9 cellular contexts compared by ENCODE assay signal in genomic region chr4:4430492-4431195, GRCh38. TPM values are rescaled to one million over a fixed set of nuclear protein-coding genes. Genes with fewer than 3 reads are reported as not detected.
A peak's percentile ranks its signal among the peaks of the same experiment; 100 is the strongest.
DNase-seq lines count a peak whose midpoint lies in the region; ATAC-seq and TF ChIP-seq lines count a peak whose summit lies in the region.
"Had no signal": no experiment of that assay in that cellular context is flagged by ENCODE, and none has a peak within 500 bp of the region (broad histone marks: within the 10 kb centered on the region; RNA-seq: fewer than 3 reads in every experiment).

No MANE protein-coding gene starts in this region.

- H3K79me2 ChIP-seq in SK-N-SH (ENCODE audit: insufficient read depth), result no peaks in the 10 kb centered on the region

- no peaks in the 10 kb centered on the region for H3K9me3 ChIP-seq in SK-N-SH
- H3K9me3 ChIP-seq: vagina had no signal

- H3F3A ChIP-seq in SK-N-SH (replicated peaks; ENCODE audit: insufficient read depth), result peaks cover 4% of the 10 kb centered on the region

- CTCF ChIA-PET in SK-N-SH (lab: Yijun Ruan, JAX), result interaction anchor here (0.6 to 4.6 kb wide), 24 partner anchors 10 to 1953 kb away, joined by 3 to 23 read pairs (median 4); partner anchors contain the start of gene NSG1

- H3K4me1 ChIP-seq in SK-N-SH (ENCODE audit: control insufficient read depth in 1 of 2, insufficient read depth in 2 of 2, low read depth in 1 of 2, low read length in 1 of 2), result peaks cover 0 to 3% of the 10 kb centered on the region in 2 experiments; a peak in 1 of 4 replicates
- H3K4me1 ChIP-seq: vagina had no signal

- H3K9ac ChIP-seq in SK-N-SH, result no peak overlapping the region

- TF ChIP-seq EP300 in SK-N-SH (IDR thresholded peaks at IDR 0.05; ENCODE audit: borderline replicate concordance in 1 of 2, low read depth in 1 of 2, low read length in 1 of 2), result no peak

- TF ChIP-seq RAD21 in SK-N-SH (IDR thresholded peaks at IDR 0.05; ENCODE audit: low read length), result peak; percentile 69

- H3K4me3 ChIP-seq in SK-N-SH (ENCODE audit: low read depth in 2 of 2, low read length in 1 of 2), result peak overlapping the region in 1 of 2 experiments; percentile 35; a peak in 1 of 4 replicates
- H3K4me3 ChIP-seq: vagina had no signal

- ATAC-seq in GM19324 (IDR thresholded peaks at IDR 0.05; ENCODE audit: low FRiP score, unreplicated experiment), result peak; percentile 67
- no peak for ATAC-seq in GM21423 (IDR thresholded peaks at IDR 0.05; ENCODE audit: unreplicated experiment)

- TF ChIP-seq CTCF in SK-N-SH (IDR thresholded peaks at IDR 0.05), result peak; percentile 79

- POLR2A ChIA-PET in SK-N-SH (lab: Yijun Ruan, JAX), result no interaction called here

- no peaks in the 10 kb centered on the region for H4K20me1 ChIP-seq in SK-N-SH (ENCODE audit: insufficient read depth)

- H3K9me2 ChIP-seq in SK-N-SH, result no peaks in the 10 kb centered on the region

- no peak overlapping the region for H3K27ac ChIP-seq in SK-N-SH (ENCODE audit: low read depth in 2 of 2, low read length in 1 of 2)
- H3K27ac ChIP-seq: vagina had no signal

- no peak overlapping the region for H3K4me2 ChIP-seq in SK-N-SH

- H3K36me3 ChIP-seq in SK-N-SH (replicated peaks in 1 of 2; ENCODE audit: control insufficient read depth in 1 of 2, insufficient read depth in 2 of 2, low read length in 1 of 2), result peaks cover 9 to 16% of the 10 kb centered on the region in 2 experiments

- H2AFZ ChIP-seq in SK-N-SH (ENCODE audit: low read depth), result no peak overlapping the region

- WGBS in SK-N-SH (ENCODE audit: low lambda C conversion rate), result 40% methylated on average over 6 of the region's 7 CpGs

- H3K27me3 ChIP-seq in SK-N-SH (ENCODE audit: insufficient read depth), result no peaks in the 10 kb centered on the region
- H3K27me3 ChIP-seq: vagina had no signal

- DNase-seq in CMK (ENCODE audit: low read depth) (peak; percentile 34), HuH-7 (ENCODE audit: low spot score) (peak; percentile 75), SK-N-SH (peak; percentile 77), astrocyte of the hippocampus (ENCODE audit: low read depth, low spot score) (peak; percentile 73), iris pigment epithelial cell (ENCODE audit: low read depth) (peak; percentile 83)
- DNase-seq in stimulated activated CD8-positive, alpha-beta memory T cell treated with anti-CD3 and anti-CD28 coated beads, Interleukin-12 subunit alpha, Interleukin-12 subunit beta, amount 100 ng/mL, for 1 hour (ENCODE audit: low read depth), result peak; percentile 18

TF ChIP-seq in SK-N-SH, 30 proteins besides CTCF, POLR2A, EP300 and RAD21:
- peak; percentile 17; the same call in 1 of the 2 replicates for TF ChIP-seq FOSL2 (IDR thresholded peaks at IDR 0.05; ENCODE audit: borderline replicate concordance, low read depth)
- no peak for TF ChIP-seq GABPA (IDR thresholded peaks at IDR 0.05; ENCODE audit: low read depth)
- TF ChIP-seq, protein P1, sequence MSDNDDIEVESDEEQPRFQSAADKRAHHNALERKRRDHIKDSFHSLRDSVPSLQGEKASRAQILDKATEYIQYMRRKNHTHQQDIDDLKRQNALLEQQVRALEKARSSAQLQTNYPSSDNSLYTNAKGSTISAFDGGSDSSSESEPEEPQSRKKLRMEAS (IDR thresholded peaks at IDR 0.05; ENCODE audit: low read depth), result peak; percentile 97
- peak; percentile 67 for TF ChIP-seq SMC3 (IDR thresholded peaks at IDR 0.05; ENCODE audit: low read depth, low read length)
- TF ChIP-seq, protein P2, sequence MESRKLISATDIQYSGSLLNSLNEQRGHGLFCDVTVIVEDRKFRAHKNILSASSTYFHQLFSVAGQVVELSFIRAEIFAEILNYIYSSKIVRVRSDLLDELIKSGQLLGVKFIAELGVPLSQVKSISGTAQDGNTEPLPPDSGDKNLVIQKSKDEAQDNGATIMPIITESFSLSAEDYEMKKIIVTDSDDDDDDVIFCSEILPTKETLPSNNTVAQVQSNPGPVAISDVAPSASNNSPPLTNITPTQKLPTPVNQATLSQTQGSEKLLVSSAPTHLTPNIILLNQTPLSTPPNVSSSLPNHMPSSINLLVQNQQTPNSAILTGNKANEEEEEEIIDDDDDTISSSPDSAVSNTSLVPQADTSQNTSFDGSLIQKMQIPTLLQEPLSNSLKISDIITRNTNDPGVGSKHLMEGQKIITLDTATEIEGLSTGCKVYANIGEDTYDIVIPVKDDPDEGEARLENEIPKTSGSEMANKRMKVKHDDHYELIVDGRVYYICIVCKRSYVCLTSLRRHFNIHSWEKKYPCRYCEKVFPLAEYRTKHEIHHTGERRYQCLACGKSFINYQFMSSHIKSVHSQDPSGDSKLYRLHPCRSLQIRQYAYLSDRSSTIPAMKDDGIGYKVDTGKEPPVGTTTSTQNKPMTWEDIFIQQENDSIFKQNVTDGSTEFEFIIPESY (IDR thresholded peaks at IDR 0.05; ENCODE audit: borderline replicate concordance, low read depth), result no peak
- TF ChIP-seq FOXM1 (IDR thresholded peaks at IDR 0.05; ENCODE audit: low read depth), result no peak
- peak; percentile 99 for TF ChIP-seq MXI1 (IDR thresholded peaks at IDR 0.05; ENCODE audit: low read depth, low read length)
- TF ChIP-seq, protein P3, sequence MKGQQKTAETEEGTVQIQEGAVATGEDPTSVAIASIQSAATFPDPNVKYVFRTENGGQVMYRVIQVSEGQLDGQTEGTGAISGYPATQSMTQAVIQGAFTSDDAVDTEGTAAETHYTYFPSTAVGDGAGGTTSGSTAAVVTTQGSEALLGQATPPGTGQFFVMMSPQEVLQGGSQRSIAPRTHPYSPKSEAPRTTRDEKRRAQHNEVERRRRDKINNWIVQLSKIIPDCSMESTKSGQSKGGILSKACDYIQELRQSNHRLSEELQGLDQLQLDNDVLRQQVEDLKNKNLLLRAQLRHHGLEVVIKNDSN (IDR thresholded peaks at IDR 0.05; ENCODE audit: borderline replicate concordance, low read depth), result no peak
- TF ChIP-seq SIN3A (IDR thresholded peaks at IDR 0.05; ENCODE audit: borderline replicate concordance, low read depth, low read length), result peak; percentile 85

RNA-seq across cellular contexts. Expression of gene NSG1, which starts 43.7 kb away (rescaled TPM):
- polyA plus RNA-seq in SK-N-SH (2012; rRNA removed), result 10.4 and 11.4 TPM in 2 replicates
- polyA plus RNA-seq in SK-N-SH (2012; cell fraction: cytosol; rRNA removed), result 9.9 and 12.2 TPM in 2 replicates
- polyA plus RNA-seq in SK-N-SH (2012; cell fraction: nucleus; rRNA removed), result 6.8 and 10.9 TPM in 2 replicates

Comparison
In these comparisons a context has a peak if more than half of its experiments do, and no peak if none do; other contexts are left out.
1. DNase-seq: peak in every context shown above with its lines; median percentile 83 in iris pigment epithelial cell; 77 in SK-N-SH; 75 in HuH-7; 73 in astrocyte of the hippocampus; 34 in CMK; 18 in stimulated activated CD8-positive, alpha-beta memory T cell treated with anti-CD3 and anti-CD28 coated beads, Interleukin-12 subunit alpha, Interleukin-12 subunit beta, amount 100 ng/mL, for 1 hour.